Comparison of ENCODE assay signal across 1 cellular context in genomic region chr13:41025518-41025917, GRCh38.
TF ChIP-seq lines count a peak whose summit lies in the region.

No MANE protein-coding gene starts in this region.

TF ChIP-seq in HepG2, 621 proteins besides CTCF, POLR2A, EP300 and RAD21 (continues in another document):
- TF ChIP-seq IKZF5 (CRISPR knock-in tag; IDR thresholded peaks at IDR 0.05): no peak
- TF ChIP-seq ZNF143 (CRISPR knock-in tag; IDR thresholded peaks at IDR 0.05): no peak
- no peak for TF ChIP-seq ZFP82 (CRISPR knock-in tag; IDR thresholded peaks at IDR 0.05; ENCODE audit: borderline replicate concordance)
- TF ChIP-seq ZHX2 (IDR thresholded peaks at IDR 0.05; ENCODE audit: low read depth): no peak
- TF ChIP-seq ZHX2 (CRISPR knock-in tag; IDR thresholded peaks at IDR 0.05; ENCODE audit: borderline replicate concordance): no peak
- peak; percentile 48; the same call in 1 of the 2 replicates for TF ChIP-seq ZNF580 (CRISPR knock-in tag; IDR thresholded peaks at IDR 0.05; ENCODE audit: borderline replicate concordance, low read depth)
- peak; percentile 28; the same call in 1 of the 2 replicates for TF ChIP-seq ARID3A (IDR thresholded peaks at IDR 0.05; ENCODE audit: low read depth, low read length)
- TF ChIP-seq ZSCAN20 (CRISPR knock-in tag; IDR thresholded peaks at IDR 0.05; ENCODE audit: borderline replicate concordance): no peak
- no peak for TF ChIP-seq CERS6 (CRISPR knock-in tag; IDR thresholded peaks at IDR 0.05)
- no peak for TF ChIP-seq ZBTB1 (CRISPR knock-in tag; IDR thresholded peaks at IDR 0.05; ENCODE audit: borderline replicate concordance)
- TF ChIP-seq ZBTB37 (CRISPR knock-in tag; IDR thresholded peaks at IDR 0.05): no peak
- 0 out of 2 replicates have a peak, but pooled peaks have one; percentile 45 for TF ChIP-seq SMAD3 (CRISPR knock-in tag; IDR thresholded peaks at IDR 0.05)
- no peak for TF ChIP-seq KLF11 (CRISPR knock-in tag; IDR thresholded peaks at IDR 0.05)
- peak; percentile 73 for TF ChIP-seq ARID5B (CRISPR knock-in tag; IDR thresholded peaks at IDR 0.05)
- peak; percentile 41; the same call in 1 of the 2 replicates for TF ChIP-seq HMG20A (CRISPR knock-in tag; IDR thresholded peaks at IDR 0.05; ENCODE audit: borderline replicate concordance)
- peak; percentile 31; the same call in 1 of the 2 replicates for TF ChIP-seq ZMYM3 (CRISPR knock-in tag; IDR thresholded peaks at IDR 0.05)
- peak; percentile 55; the same call in 1 of the 2 replicates for TF ChIP-seq ZKSCAN1 (IDR thresholded peaks at IDR 0.05; ENCODE audit: low read length)
- TF ChIP-seq ZNF317 (CRISPR knock-in tag; IDR thresholded peaks at IDR 0.05): peak; percentile 94
- TF ChIP-seq MIXL1 (CRISPR knock-in tag; IDR thresholded peaks at IDR 0.05): peak; percentile 49; the same call in 1 of the 2 replicates
- no peak for TF ChIP-seq WIZ (CRISPR knock-in tag; IDR thresholded peaks at IDR 0.05)
- no peak for TF ChIP-seq ZNF687 (CRISPR knock-in tag; IDR thresholded peaks at IDR 0.05)
- TF ChIP-seq ZNF33A (CRISPR knock-in tag; IDR thresholded peaks at IDR 0.05; ENCODE audit: borderline replicate concordance): no peak
- TF ChIP-seq FOSL2 (CRISPR knock-in tag; IDR thresholded peaks at IDR 0.05): peak; percentile 51; the same call in 1 of the 2 replicates
- TF ChIP-seq NR2F6 (IDR thresholded peaks at IDR 0.05): 0 out of 2 replicates have a peak, but pooled peaks have one; percentile 20
- no peak for TF ChIP-seq NR2F6 (CRISPR knock-in tag; IDR thresholded peaks at IDR 0.05)
- no peak for TF ChIP-seq RXRA (CRISPR knock-in tag; IDR thresholded peaks at IDR 0.05)
- no peak for TF ChIP-seq SIN3B (IDR thresholded peaks at IDR 0.05; ENCODE audit: low read length)
- TF ChIP-seq FOXP1 (IDR thresholded peaks at IDR 0.05): no peak
- TF ChIP-seq FOXP1 (CRISPR knock-in tag; IDR thresholded peaks at IDR 0.05): peak; percentile 53; the same call in 1 of the 2 replicates
- no peak for TF ChIP-seq DZIP1 (CRISPR knock-in tag; IDR thresholded peaks at IDR 0.05)
- TF ChIP-seq ZNF878 (CRISPR knock-in tag; IDR thresholded peaks at IDR 0.05): no peak
- TF ChIP-seq SIN3A (IDR thresholded peaks at IDR 0.05; ENCODE audit: borderline replicate concordance, low read depth, low read length): no peak
- TF ChIP-seq FOSL1 (CRISPR knock-in tag; IDR thresholded peaks at IDR 0.05; ENCODE audit: borderline replicate concordance): no peak
